Comparison of ENCODE assay signal across 16 cellular contexts in the genomic region with DNA sequence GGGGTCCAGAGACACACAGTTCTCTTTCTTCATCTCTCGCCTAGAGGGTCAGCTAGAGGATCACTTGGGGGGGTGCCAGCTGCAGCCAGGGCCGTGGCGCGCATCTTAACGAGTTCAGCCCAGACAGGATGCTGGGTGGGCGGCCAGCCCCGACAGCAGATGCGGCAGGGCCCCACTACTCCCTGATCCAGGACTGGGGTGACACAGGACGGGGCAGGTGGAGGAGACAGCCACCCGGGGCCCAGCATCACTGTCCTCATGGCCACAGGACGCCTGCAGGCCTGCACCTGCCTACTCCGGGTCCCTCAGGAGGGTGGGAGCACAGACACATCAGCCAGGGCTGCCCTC. TPM values are rescaled to one million over a fixed set of nuclear protein-coding genes. Genes with fewer than 3 reads are reported as not detected.
DNase-seq lines count a peak whose midpoint lies in the region; ATAC-seq and TF ChIP-seq lines count a peak whose summit lies in the region.
"Had no signal": no experiment of that assay in that cellular context is flagged by ENCODE, and none has a peak within 500 bp of the region (broad histone marks: within the 10 kb centered on the region; RNA-seq: fewer than 3 reads in every experiment).

No MANE protein-coding gene starts in this region.

- no peaks in the 10 kb centered on the region for H3K27me3 Mint-ChIP-seq in central memory CD8-positive, alpha-beta T cell
- no peaks in the 10 kb centered on the region for H3K27me3 Mint-ChIP-seq in endodermal cell (ENCODE audit: insufficient read depth)
- H3K27me3 Mint-ChIP-seq: B cell; CD4-positive, alpha-beta T cell had no signal

- H3K4me2 ChIP-seq in BLaER1 treated with 17β-estradiol and CSF1 and Interleukin-3, amounts not matched to agents 10 nM and 100 nM: peak overlapping the region in 5 of 11 experiments; percentile 4 to 58 (median 48); a peak in 6 of 22 replicates
- no peak overlapping the region for H3K4me2 ChIP-seq in osteoblast (ENCODE audit: insufficient read depth, low read length)

- WGBS in endodermal cell (ENCODE audit: insufficient coverage in 1 of 2, insufficient read length in 1 of 2), 2 experiments: 94 to 97% methylated on average over 7 to 12 of the region's 12 CpGs

- no peak overlapping the region for H2AFZ ChIP-seq in osteoblast (ENCODE audit: low read length)

- H3K27ac ChIP-seq in BLaER1 treated with 17β-estradiol and CSF1 and Interleukin-3, amounts not matched to agents 10 nM and 100 nM: peak overlapping the region in 4 of 11 experiments; percentile 7 to 45 (median 26); a peak in 2 of 22 replicates
- peak overlapping the region; percentile 63 for H3K27ac ChIP-seq in endodermal cell (ENCODE audit: low read depth, low read length)
- H3K27ac ChIP-seq in osteoblast (ENCODE audit: low read depth, low read length): no peak overlapping the region
- H3K27ac ChIP-seq: C4-2B had no signal

- peak overlapping the region in 7 of 11 experiments; percentile 15 to 59 (median 44); a peak in 12 of 22 replicates for H3K9ac ChIP-seq in BLaER1 treated with 17β-estradiol and CSF1 and Interleukin-3, amounts not matched to agents 10 nM and 100 nM
- no peak overlapping the region for H3K9ac ChIP-seq in endodermal cell (ENCODE audit: extremely low read depth, low read length, poor library complexity, severe bottlenecking)

- no peak for TF ChIP-seq CTCF in endodermal cell (conservative IDR thresholded peaks at IDR 0.05)
- no peak for TF ChIP-seq CTCF in osteoblast (IDR thresholded peaks at IDR 0.05; ENCODE audit: extremely low read depth, low read depth, low read length)

- no peak overlapping the region for H3K4me3 ChIP-seq in BLaER1 treated with 17β-estradiol and CSF1 and Interleukin-3, amounts not matched to agents 10 nM and 100 nM
- H3K4me3 ChIP-seq in endodermal cell (ENCODE audit: low read length) (no peak overlapping the region), osteoblast (ENCODE audit: insufficient read depth, low read length) (no peak overlapping the region)
- H3K4me3 ChIP-seq: HAP-1 had no signal

- no peaks in the 10 kb centered on the region for H3K9me3 ChIP-seq in BLaER1 treated with 17β-estradiol and CSF1 and Interleukin-3, amounts not matched to agents 10 nM and 100 nM (replicated peaks in 1 of 11)
- H3K9me3 ChIP-seq in endodermal cell (ENCODE audit: control insufficient read depth, low read length) (no peaks in the 10 kb centered on the region), osteoblast (ENCODE audit: low read depth, low read length) (no peaks in the 10 kb centered on the region)
- H3K9me3 ChIP-seq: Caco-2, HAP-1 had no signal

- H3K4me1 ChIP-seq in BLaER1 treated with 17β-estradiol and CSF1 and Interleukin-3, amounts not matched to agents 10 nM and 100 nM: peaks cover 24 to 56% (median 48%) of the 10 kb centered on the region in 10 experiments
- H3K4me1 ChIP-seq in endodermal cell (ENCODE audit: control insufficient read depth, insufficient read depth, low read length): no peaks in the 10 kb centered on the region
- H3K4me1 ChIP-seq in osteoblast (ENCODE audit: insufficient read depth, low read length): no peaks in the 10 kb centered on the region
- H3K4me1 ChIP-seq: Caco-2, HAP-1 had no signal

- H3K27me3 ChIP-seq in BLaER1 treated with 17β-estradiol and CSF1 and Interleukin-3, amounts not matched to agents 10 nM and 100 nM: no peaks in the 10 kb centered on the region
- H3K27me3 ChIP-seq in endodermal cell (ENCODE audit: control insufficient read depth, insufficient read depth, low read length, poor library complexity, severe bottlenecking) (no peaks in the 10 kb centered on the region), osteoblast (ENCODE audit: insufficient read depth, low read length) (no peaks in the 10 kb centered on the region)

- no peak overlapping the region for H3K4me3 Mint-ChIP-seq in central memory CD8-positive, alpha-beta T cell
- H3K4me3 Mint-ChIP-seq in endodermal cell: no peak overlapping the region
- H3K4me3 Mint-ChIP-seq: B cell; CD4-positive, alpha-beta T cell had no signal

- no peaks in the 10 kb centered on the region for H3K9me3 Mint-ChIP-seq in central memory CD8-positive, alpha-beta T cell
- no peaks in the 10 kb centered on the region for H3K9me3 Mint-ChIP-seq in endodermal cell
- H3K9me3 Mint-ChIP-seq: CD4-positive, alpha-beta T cell had no signal

- H3K79me2 ChIP-seq in osteoblast (ENCODE audit: insufficient read depth, low read length): peaks cover 50% of the 10 kb centered on the region

- H3K36me3 ChIP-seq in BLaER1 treated with 17β-estradiol and CSF1 and Interleukin-3, amounts not matched to agents 10 nM and 100 nM: peaks cover 34 to 90% (median 61%) of the 10 kb centered on the region in 11 experiments
- H3K36me3 ChIP-seq in endodermal cell (ENCODE audit: control insufficient read depth, insufficient read depth, low read length) (peaks cover 7% of the 10 kb centered on the region), osteoblast (ENCODE audit: insufficient read depth, low read length) (peaks cover 8% of the 10 kb centered on the region)

- peaks cover 72 to 100% (median 96%) of the 10 kb centered on the region in 11 experiments for H4K20me1 ChIP-seq in BLaER1 treated with 17β-estradiol and CSF1 and Interleukin-3, amounts not matched to agents 10 nM and 100 nM
- peaks cover 36% of the 10 kb centered on the region for H4K20me1 ChIP-seq in osteoblast (ENCODE audit: insufficient read depth, low read length)

- H3K36me3 Mint-ChIP-seq in central memory CD8-positive, alpha-beta T cell (ENCODE audit: insufficient read depth): peaks cover 11% of the 10 kb centered on the region
- peaks cover 2% of the 10 kb centered on the region for H3K36me3 Mint-ChIP-seq in endodermal cell (ENCODE audit: low read depth)

- peak overlapping the region; percentile 44 for H3K27ac Mint-ChIP-seq in central memory CD8-positive, alpha-beta T cell (ENCODE audit: low read depth)
- H3K27ac Mint-ChIP-seq in endodermal cell: no peak overlapping the region
- H3K27ac Mint-ChIP-seq: B cell; CD4-positive, alpha-beta T cell had no signal

- DNase-seq in central memory CD8-positive, alpha-beta T cell (ENCODE audit: low spot score in 2 of 2): no peak
- no peak for DNase-seq in endodermal cell
- DNase-seq in osteoblast (ENCODE audit: insufficient read length, low spot score, missing footprints): peak; percentile 39
- no peak for DNase-seq in activated gamma-delta T cell treated with Interleukin-2 at 50 U/mL for 16 hours
- DNase-seq in NCI-H524 treated with DMSO at 0.1 percent for 48 hours (lab: John Stamatoyannopoulos, UW): no peak
- DNase-seq in NCI-H146 (lab: John Stamatoyannopoulos, UW): no peak
- DNase-seq in DMS153 treated with DMSO at 0.1 percent for 48 hours (lab: John Stamatoyannopoulos, UW; ENCODE audit: unreplicated experiment): no peak
- DNase-seq: Caco-2; CD4-positive, alpha-beta T cell; DMS153; DMS79 treated with DMSO at 0.1 percent for 48 hours; GF-D8 had no signal

- ATAC-seq in central memory CD8-positive, alpha-beta T cell (replicated peaks; ENCODE audit: extremely low read depth, poor library complexity, severe bottlenecking): no peak

- no peaks in the 10 kb centered on the region for H3K4me1 Mint-ChIP-seq in central memory CD8-positive, alpha-beta T cell
- H3K4me1 Mint-ChIP-seq in endodermal cell: no peaks in the 10 kb centered on the region
- H3K4me1 Mint-ChIP-seq: B cell had no signal

RNA-seq across cellular contexts. Expression of a gene that starts 12.8 kb away (rescaled TPM):
- total RNA-seq in endodermal cell: 100 to 1,000 TPM; 133 to 152 TPM
- 103 TPM for polyA plus RNA-seq in endodermal cell (2013, experiment 1 of 2)
- 95.5 TPM for polyA plus RNA-seq in endodermal cell (2013, experiment 2 of 2)
- total RNA-seq in osteoblast: 156 and 188 TPM in 2 replicates

RNA-seq across cellular contexts. Expression of a gene that starts 18.1 kb away (rescaled TPM):
- 1 to 10 TPM; 7.7 to 8.4 TPM for total RNA-seq in endodermal cell
- 2.4 TPM for polyA plus RNA-seq in endodermal cell (2013, experiment 1 of 2)
- 2.6 TPM for polyA plus RNA-seq in endodermal cell (2013, experiment 2 of 2)
- 2.9 TPM in 2 replicates for total RNA-seq in osteoblast

RNA-seq across cellular contexts. Expression of a gene that starts 29.9 kb away (rescaled TPM):
- total RNA-seq in endodermal cell: 10 to 100 TPM; 82.5 to 87.3 TPM
- 89.7 TPM for polyA plus RNA-seq in endodermal cell (2013, experiment 1 of 2)
- 92.2 TPM for polyA plus RNA-seq in endodermal cell (2013, experiment 2 of 2)
- 57.2 and 62.2 TPM in 2 replicates for total RNA-seq in osteoblast

RNA-seq across cellular contexts. Expression of a gene that starts 58.8 kb away (rescaled TPM):
- total RNA-seq in endodermal cell (10 to 100 TPM; 15.8 to 31.0 TPM), osteoblast (2.1 and 4.3 TPM in 2 replicates)
- 16.1 TPM for polyA plus RNA-seq in endodermal cell (2013, experiment 1 of 2)
- polyA plus RNA-seq in endodermal cell (2013, experiment 2 of 2): 14.1 TPM
